ENCODE assay signal across 8 cellular contexts in genomic region chr14:91253795-91254323, GRCh38. TPM values are rescaled to one million over a fixed set of nuclear protein-coding genes. Genes with fewer than 3 reads are reported as not detected.
DNase-seq lines count a peak whose midpoint lies in the region; ATAC-seq and TF ChIP-seq lines count a peak whose summit lies in the region.

No MANE protein-coding gene starts in this region.

- H3K9me3 ChIP-seq in HAP-1 (no peaks in the 10 kb centered on the region), left ventricle myocardium inferior (replicated peaks) (no peaks in the 10 kb centered on the region), gastrocnemius medialis (no peaks in the 10 kb centered on the region)

- peaks cover 8% of the 10 kb centered on the region for H3K4me1 ChIP-seq in HAP-1
- peaks cover 31% of the 10 kb centered on the region for H3K4me1 ChIP-seq in left ventricle myocardium inferior
- peaks cover 5 to 9% of the 10 kb centered on the region in 2 donors for H3K4me1 ChIP-seq in gastrocnemius medialis

- no peak overlapping the region for H3K27ac Mint-ChIP-seq in WTC11

- ATAC-seq in WTC11 = peak; percentile 3; the same call in 1 of the 2 replicates
- no peak for ATAC-seq in gastrocnemius medialis
- ATAC-seq in GM18517 (IDR thresholded peaks at IDR 0.05; ENCODE audit: unreplicated experiment) = no peak
- ATAC-seq in HG03135 (IDR thresholded peaks at IDR 0.05; ENCODE audit: unreplicated experiment) = no peak

- peak overlapping the region; percentile 71 for H3K4me3 Mint-ChIP-seq in WTC11

- peak in 1 of 2 experiments; percentile 21 for DNase-seq in HAP-1 (ENCODE audit: low spot score in 2 of 2)
- DNase-seq in WTC11 (ENCODE audit: low spot score) = no peak
- no peak for DNase-seq in left ventricle myocardium inferior
- DNase-seq in gastrocnemius medialis = no peak
- no peak for DNase-seq in HPDE6-E6E7 (ENCODE audit: extremely low spot score)
- no peak for DNase-seq in NCI-H82 treated with DMSO at 0.1 percent for 48 hours (lab: John Stamatoyannopoulos, UW; ENCODE audit: unreplicated experiment)

- H3K27me3 Mint-ChIP-seq in WTC11 (ENCODE audit: low read depth) = peaks cover 33% of the 10 kb centered on the region

- TF ChIP-seq CTCF in WTC11 (IDR thresholded peaks at IDR 0.05) (no peak), left ventricle myocardium inferior (IDR thresholded peaks at IDR 0.05; ENCODE audit: borderline replicate concordance) (no peak), gastrocnemius medialis (IDR thresholded peaks at IDR 0.05 in 4 of 5, conservative IDR thresholded peaks at IDR 0.05 in 1 of 5) (no peak)

- no peak for TF ChIP-seq POLR2A in gastrocnemius medialis (IDR thresholded peaks at IDR 0.05)

- no peaks in the 10 kb centered on the region for H3K9me3 Mint-ChIP-seq in WTC11

- intact Hi-C loops in left ventricle myocardium inferior (cut with micrococcal nuclease) (no loop called here), gastrocnemius medialis (cut with DNase I; ENCODE audit: low total_unique reads) (no loop called here)

- H3K27me3 ChIP-seq in HAP-1 (ENCODE audit: low read depth) = no peaks in the 10 kb centered on the region
- H3K27me3 ChIP-seq in left ventricle myocardium inferior (ENCODE audit: low read depth) = peaks cover 11% of the 10 kb centered on the region
- peaks cover 0 to 3% (median 0%) of the 10 kb centered on the region in 3 donors for H3K27me3 ChIP-seq in gastrocnemius medialis

- peaks cover 21% of the 10 kb centered on the region for H3K4me1 Mint-ChIP-seq in WTC11

- CTCF ChIA-PET in WTC11 (lab: Charles Lee) = interaction anchor here (2.0 kb wide), 1 partner anchor 10 kb away, joined by 7 read pairs; no protein-coding TSS in a partner anchor

- H3K4me3 ChIP-seq in HAP-1 = peak overlapping the region; percentile 40
- peak overlapping the region; percentile 73 for H3K4me3 ChIP-seq in left ventricle myocardium inferior
- peak overlapping the region; percentile 55 to 61 (median 59) for H3K4me3 ChIP-seq in gastrocnemius medialis

- no peaks in the 10 kb centered on the region for H3K36me3 Mint-ChIP-seq in WTC11

- H3K27ac ChIP-seq in left ventricle myocardium inferior (replicated peaks) = peak overlapping the region; percentile 49
- H3K27ac ChIP-seq in gastrocnemius medialis = peak overlapping the region in 1 of 4 donors; percentile 28

- H3K36me3 ChIP-seq in HAP-1 (replicated peaks) (no peaks in the 10 kb centered on the region), left ventricle myocardium inferior (no peaks in the 10 kb centered on the region), gastrocnemius medialis (no peaks in the 10 kb centered on the region)

- POLR2A ChIA-PET in WTC11 (lab: Charles Lee) = no interaction called here

- in situ Hi-C loops in HAP-1 (cut with MboI; ENCODE audit: low sequenced_read_pairs) = no loop called here
- in situ Hi-C loops in gastrocnemius medialis (cut with MboI; ENCODE audit: low sequenced_read_pairs in 4 of 4) = no loop called here

TF ChIP-seq in WTC11, 78 proteins besides CTCF, POLR2A, EP300 and RAD21:
- TF ChIP-seq ZNF138 (CRISPR knock-in tag; conservative IDR thresholded peaks at IDR 0.05) (no peak), HMGXB4 (CRISPR knock-in tag; IDR thresholded peaks at IDR 0.05) (0 out of 2 replicates have a peak, but pooled peaks have one; percentile 10), FOXP1 (CRISPR knock-in tag; IDR thresholded peaks at IDR 0.05; ENCODE audit: borderline replicate concordance) (peak; percentile 68; the same call in 1 of the 2 replicates), NFYB (CRISPR knock-in tag; conservative IDR thresholded peaks at IDR 0.05; ENCODE audit: low read depth) (no peak)

RNA-seq across cellular contexts. Expression of gene GPR68, which starts 9.4 kb away (rescaled TPM):
- 0.21 to 0.28 TPM (median 0.27 TPM) in 3 replicates for total RNA-seq in WTC11 (2021)
- total RNA-seq in left ventricle myocardium inferior = 0.41 TPM
- under 1 TPM in 1 of 4 donors, not detected in 3; 0.07 TPM for total RNA-seq in gastrocnemius medialis
